1 cellular context compared by ENCODE assay signal in the genomic region with DNA sequence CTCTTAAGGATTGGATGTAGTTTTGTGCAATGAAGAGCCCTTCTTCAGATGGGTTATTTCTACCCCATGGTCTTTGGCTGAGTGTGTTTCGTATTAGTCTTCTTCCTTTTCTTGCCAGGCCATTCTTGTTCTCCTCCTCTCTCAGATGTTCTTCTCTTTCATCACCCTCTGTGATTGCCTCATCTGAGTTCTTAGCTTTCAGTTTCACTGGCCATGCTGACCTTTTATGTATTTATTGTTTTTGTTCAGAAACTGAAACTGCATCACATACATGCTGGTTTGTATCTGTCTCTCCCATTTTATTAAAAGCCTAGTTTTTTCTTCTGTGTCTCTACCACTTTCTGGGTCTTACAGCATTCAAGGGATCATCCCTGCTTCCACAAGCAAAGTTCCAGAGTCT.
TF ChIP-seq lines count a peak whose summit lies in the region.

No MANE protein-coding gene starts in this region.

TF ChIP-seq in K562, 482 proteins besides CTCF, POLR2A, EP300 and RAD21 (continued from another document):
- TF ChIP-seq, protein P1, sequence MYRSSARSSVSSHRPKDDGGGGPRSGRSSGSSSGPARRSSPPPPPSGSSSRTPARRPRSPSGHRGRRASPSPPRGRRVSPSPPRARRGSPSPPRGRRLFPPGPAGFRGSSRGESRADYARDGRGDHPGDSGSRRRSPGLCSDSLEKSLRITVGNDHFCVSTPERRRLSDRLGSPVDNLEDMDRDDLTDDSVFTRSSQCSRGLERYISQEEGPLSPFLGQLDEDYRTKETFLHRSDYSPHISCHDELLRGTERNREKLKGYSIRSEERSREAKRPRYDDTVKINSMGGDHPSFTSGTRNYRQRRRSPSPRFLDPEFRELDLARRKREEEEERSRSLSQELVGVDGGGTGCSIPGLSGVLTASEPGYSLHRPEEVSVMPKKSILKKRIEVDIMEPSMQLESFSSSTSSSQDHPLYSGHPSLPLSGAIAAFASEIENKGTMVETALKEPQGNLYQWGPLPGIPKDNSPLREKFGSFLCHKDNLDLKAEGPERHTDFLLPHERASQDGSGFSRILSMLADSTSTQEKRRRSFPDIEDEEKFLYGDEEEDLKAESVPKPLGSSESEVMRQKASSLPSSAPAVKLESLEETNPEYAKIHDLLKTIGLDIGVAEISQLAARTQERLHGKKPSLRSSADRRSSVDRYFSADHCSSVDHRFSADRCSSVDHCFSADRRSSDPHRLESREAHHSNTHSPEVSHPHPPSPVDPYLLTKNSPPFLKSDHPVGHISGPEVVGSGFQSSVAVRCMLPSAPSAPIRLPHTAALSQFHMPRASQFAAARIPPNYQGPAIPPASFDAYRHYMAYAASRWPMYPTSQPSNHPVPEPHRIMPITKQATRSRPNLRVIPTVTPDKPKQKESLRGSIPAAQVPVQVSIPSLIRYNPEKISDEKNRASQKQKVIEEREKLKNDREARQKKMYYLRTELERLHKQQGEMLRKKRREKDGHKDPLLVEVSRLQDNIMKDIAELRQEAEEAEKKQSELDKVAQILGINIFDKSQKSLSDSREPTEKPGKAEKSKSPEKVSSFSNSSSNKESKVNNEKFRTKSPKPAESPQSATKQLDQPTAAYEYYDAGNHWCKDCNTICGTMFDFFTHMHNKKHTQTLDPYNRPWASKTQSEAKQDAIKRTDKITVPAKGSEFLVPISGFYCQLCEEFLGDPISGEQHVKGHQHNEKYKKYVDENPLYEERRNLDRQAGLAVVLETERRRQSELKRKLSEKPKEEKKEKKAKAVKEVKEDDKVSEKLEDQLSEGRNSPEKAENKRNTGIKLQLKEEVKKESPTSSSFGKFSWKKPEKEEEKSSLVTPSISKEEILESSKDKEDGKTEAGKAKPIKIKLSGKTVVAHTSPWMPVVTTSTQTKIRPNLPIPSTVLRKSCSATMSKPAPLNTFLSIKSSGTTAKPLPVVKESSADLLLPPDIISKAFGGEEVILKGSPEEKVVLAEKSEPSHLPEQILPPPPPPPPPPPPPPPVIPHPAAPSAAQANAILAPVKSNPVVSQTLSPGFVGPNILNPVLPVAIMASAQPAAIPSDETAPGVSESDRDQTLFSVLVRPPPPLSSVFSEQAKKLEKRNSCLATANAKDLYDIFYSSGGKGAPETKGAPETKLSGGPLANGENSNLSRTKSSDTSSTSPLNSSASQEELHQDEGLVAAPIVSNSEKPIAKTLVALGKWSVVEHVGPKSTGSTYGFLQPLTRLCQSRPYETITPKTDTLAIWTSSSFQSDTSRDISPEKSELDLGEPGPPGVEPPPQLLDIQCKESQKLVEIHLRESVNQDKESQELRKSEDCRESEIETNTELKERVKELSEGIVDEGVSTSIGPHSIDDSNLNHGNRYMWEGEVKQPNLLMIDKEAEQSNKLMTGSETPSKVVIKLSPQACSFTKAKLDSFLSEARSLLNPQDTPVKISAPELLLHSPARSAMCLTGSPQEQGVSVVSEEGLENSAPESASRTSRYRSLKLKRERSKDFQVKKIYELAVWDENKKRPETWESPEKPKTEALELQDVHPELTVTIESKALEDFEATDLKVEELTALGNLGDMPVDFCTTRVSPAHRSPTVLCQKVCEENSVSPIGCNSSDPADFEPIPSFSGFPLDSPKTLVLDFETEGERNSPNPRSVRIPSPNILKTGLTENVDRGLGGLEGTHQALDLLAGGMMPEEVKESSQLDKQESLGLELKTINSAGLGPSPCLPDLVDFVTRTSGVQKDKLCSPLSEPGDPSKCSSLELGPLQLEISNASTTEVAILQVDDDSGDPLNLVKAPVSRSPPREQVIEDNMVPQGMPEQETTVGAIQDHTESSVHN (IDR thresholded peaks at IDR 0.05; ENCODE audit: borderline replicate concordance in 1 of 2, low read depth in 1 of 2): peak in 1 of 2 experiments; percentile 87; a peak in 2 of 4 replicates
- TF ChIP-seq ETV5 (CRISPR knock-in tag; IDR thresholded peaks at IDR 0.05; ENCODE audit: low read depth) (no peak), MXI1 (IDR thresholded peaks at IDR 0.05; ENCODE audit: low read depth, low read length) (no peak), MEIS2 (IDR thresholded peaks at IDR 0.05; ENCODE audit: partially characterized antibody) (peak; percentile 15), ZNF175 (CRISPR knock-in tag; IDR thresholded peaks at IDR 0.05; ENCODE audit: low read depth) (0 out of 2 replicates have a peak, but pooled peaks have one; percentile 13), NR2C2 (CRISPR knock-in tag; IDR thresholded peaks at IDR 0.05) (no peak), NR2C2 (tag; IDR thresholded peaks at IDR 0.05) (peak; percentile 40; the same call in 1 of the 2 replicates), THRAP3 (IDR thresholded peaks at IDR 0.05; ENCODE audit: borderline replicate concordance) (no peak), CEBPG (CRISPR knock-in tag; IDR thresholded peaks at IDR 0.05) (peak; percentile 61; the same call in 1 of the 2 replicates), CEBPG (tag; conservative IDR thresholded peaks at IDR 0.05 in 1 of 2, IDR thresholded peaks at IDR 0.05 in 1 of 2) (peak; percentile 88 to 94), ATF7 (IDR thresholded peaks at IDR 0.05) (peak; percentile 46), CEBPB (tag; IDR thresholded peaks at IDR 0.05) (peak; percentile 81)
- TF ChIP-seq, protein P2, sequence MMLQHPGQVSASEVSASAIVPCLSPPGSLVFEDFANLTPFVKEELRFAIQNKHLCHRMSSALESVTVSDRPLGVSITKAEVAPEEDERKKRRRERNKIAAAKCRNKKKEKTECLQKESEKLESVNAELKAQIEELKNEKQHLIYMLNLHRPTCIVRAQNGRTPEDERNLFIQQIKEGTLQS (IDR thresholded peaks at IDR 0.05): peak; percentile 87
- TF ChIP-seq, protein P2 (CRISPR knock-in tag; conservative IDR thresholded peaks at IDR 0.05): no peak
